In the genomic region with DNA sequence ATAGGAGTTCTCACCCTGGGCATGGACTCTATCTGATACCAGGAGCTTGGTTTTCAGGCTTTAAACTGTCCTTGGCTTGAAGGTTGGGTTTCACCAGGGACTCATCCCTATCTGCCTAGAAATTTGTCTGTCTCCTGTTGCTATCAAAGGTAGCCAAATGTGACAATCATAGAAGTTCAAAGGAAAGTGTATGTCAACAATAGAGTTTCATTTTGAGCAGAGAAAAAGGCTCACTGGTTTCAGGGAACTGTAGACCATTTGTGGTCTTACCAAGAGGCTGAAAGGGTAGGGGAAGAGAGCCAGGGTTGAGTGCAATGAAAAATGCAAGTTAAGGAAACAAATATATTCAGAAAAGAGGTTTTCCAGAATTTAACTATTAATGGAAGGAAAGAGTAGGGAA, we compare ENCODE assay signal across 37 cellular contexts.
"Had no signal": no experiment of that assay in that cellular context is flagged by ENCODE, and none has a peak within 500 bp of the region (broad histone marks: within the 10 kb centered on the region; RNA-seq: fewer than 3 reads in every experiment).

No MANE protein-coding gene starts in this region.

- H3K4me3 ChIP-seq: PC-9 had no signal

- DNase-seq: activated B cell treated with CpG ODN at 0.5 μM for 24 hours; activated CD4-positive, alpha-beta memory T cell treated with anti-CD3 and anti-CD28 coated beads for 36 hours; activated CD4-positive, alpha-beta T cell treated with anti-CD3 and anti-CD28 coated beads for 4 hours; activated CD4-positive, alpha-beta T cell treated with anti-CD3 and anti-CD28 coated beads, Interleukin-2, amount 50 U/mL, for 1 hour; activated CD4-positive, CD25-positive, alpha-beta regulatory T cell treated with anti-CD3 and anti-CD28 coated beads, Interleukin-2, amount 50 U/mL, for 72 hours; activated CD8-positive, alpha-beta memory T cell treated with anti-CD3 and anti-CD28 coated beads, Interleukin-2, amount 50 U/mL, for 48 hours; activated effector memory CD4-positive, alpha-beta T cell treated with anti-CD3 and anti-CD28 coated beads, Interleukin-2, amount 50 U/mL, for 16 hours; activated naive CD4-positive, alpha-beta T cell; activated naive CD4-positive, alpha-beta T cell treated with anti-CD3 and anti-CD28 coated beads, Interleukin-2, amount 50 U/mL, for 16 hours; activated naive CD8-positive, alpha-beta T cell treated with anti-CD3 and anti-CD28 coated beads for 36 hours; activated T-cell treated with anti-CD3 and anti-CD28 coated beads, Interleukin-2, amount 50 U/mL, for 72 hours; amniotic stem cell; aorta; brain microvascular endothelial cell; central memory CD4-positive, alpha-beta T cell; Karpas-422; KBM-7; NCI-H1105; NCI-H1417 treated with DMSO at 0.1 percent for 48 hours; NCI-H187 treated with DMSO at 0.1 percent for 48 hours; NCI-H2081; NCI-H2171 treated with DMSO at 0.1 percent for 48 hours; NCI-H226; NCI-H446 treated with DMSO at 0.1 percent for 48 hours; NCI-H524; NK-92 treated with Interleukin-12 subunit alpha and Interleukin-12 subunit beta, amount 100 ng/mL, for 24 hours; PC-9; SIG-M5; T-cell; T-helper 17 cell; T-helper 9 cell had no signal

- FAIRE-seq: RCC 7860 had no signal

- H2AFZ ChIP-seq: PC-9 had no signal

- H3K27me3 ChIP-seq: brain microvascular endothelial cell had no signal

- ATAC-seq: activated T-helper 17 cell treated with anti-CD3 and anti-CD28 coated beads, Interleukin-2, amount 50 U/mL, for 72 hours; Right ventricle myocardium inferior; SK-N-SH treated with all-trans-retinoic acid at 6 μM for 48 hours; T-cell; T-helper 17 cell had no signal

- H3K36me3 ChIP-seq: brain microvascular endothelial cell had no signal

- H3K4me2 ChIP-seq: PC-9 had no signal

- H3K27ac ChIP-seq: brain microvascular endothelial cell, PC-9, RWPE1, VCaP had no signal
